ENCODE assay signal across 19 cellular contexts in the genomic region with DNA sequence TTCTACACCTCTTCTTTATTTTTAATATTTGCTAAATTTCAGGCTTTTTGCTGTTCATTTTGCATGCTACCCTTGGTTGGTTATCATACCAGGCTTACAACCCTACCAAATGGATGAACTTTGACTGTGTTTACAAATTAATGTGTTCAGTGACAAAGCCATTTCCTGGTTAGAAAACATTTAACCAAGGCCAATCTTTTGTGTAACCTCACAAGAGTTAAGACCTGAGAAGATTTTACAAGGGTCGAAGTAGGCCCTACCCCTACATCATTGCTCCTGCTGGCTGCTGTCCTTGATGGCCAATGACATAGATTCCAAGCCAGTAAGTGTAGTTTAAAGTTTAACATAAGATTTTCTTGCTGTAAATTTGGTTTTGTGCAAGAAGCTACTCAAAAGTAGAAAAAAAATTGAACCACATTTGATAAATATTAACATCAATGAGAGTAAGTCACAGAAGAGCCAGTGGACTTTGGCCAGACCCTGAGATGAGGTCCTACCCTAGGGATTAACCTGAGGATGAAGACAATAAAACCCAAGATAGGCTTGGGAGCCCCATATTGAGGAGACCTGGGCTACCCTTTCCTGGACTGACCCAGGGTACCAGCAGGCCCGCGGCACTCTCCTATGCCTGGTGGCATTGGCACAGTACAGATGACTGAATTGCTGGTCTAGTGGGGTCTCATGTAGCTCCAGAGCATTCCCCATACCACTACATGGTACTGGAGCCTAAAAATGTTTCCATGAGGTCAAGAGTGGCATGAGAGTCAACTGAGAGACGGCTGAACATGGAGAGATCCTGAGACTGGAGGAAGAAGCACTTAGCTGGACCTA. TPM values are rescaled to one million over a fixed set of nuclear protein-coding genes. Genes with fewer than 3 reads are reported as not detected.
DNase-seq lines count a peak whose midpoint lies in the region; ATAC-seq and TF ChIP-seq lines count a peak whose summit lies in the region.
"Had no signal": no experiment of that assay in that cellular context is flagged by ENCODE, and none has a peak within 500 bp of the region (broad histone marks: within the 10 kb centered on the region; RNA-seq: fewer than 3 reads in every experiment).

No MANE protein-coding gene starts in this region.

- H3K27ac ChIP-seq in hepatocyte (peak overlapping the region; percentile 61), substantia nigra (ENCODE audit: low read depth, low read length, poor library complexity, severe bottlenecking) (no peak overlapping the region)
- H3K27ac ChIP-seq: cardiac muscle cell, prostate gland, SJSA1 had no signal

- H3K36me3 ChIP-seq in Caco-2 (ENCODE audit: control insufficient read depth, insufficient read depth, low read length) (peaks cover 3% of the 10 kb centered on the region), hepatocyte (replicated peaks; ENCODE audit: insufficient read depth, low read depth) (no peaks in the 10 kb centered on the region)
- H3K36me3 ChIP-seq: cardiac muscle cell, prostate gland, SJSA1 had no signal

- no peaks in the 10 kb centered on the region for H3K27me3 Mint-ChIP-seq in Caco-2 (ENCODE audit: insufficient read depth, unreplicated experiment)

- H3K9me2 ChIP-seq in hepatocyte (replicated peaks; ENCODE audit: insufficient read depth), result no peaks in the 10 kb centered on the region

- TF ChIP-seq CTCF in Caco-2 (IDR thresholded peaks at IDR 0.05; ENCODE audit: insufficient read depth in 1 of 2, low read depth in 1 of 2, low read length in 1 of 2, severe bottlenecking in 1 of 2, unreplicated experiment in 1 of 2), result no peak
- TF ChIP-seq CTCF in hepatocyte (IDR thresholded peaks at IDR 0.05; ENCODE audit: poor library complexity), result no peak

- POLR2A ChIA-PET in Caco-2 (lab: Charles Lee), result interaction anchor here (1.2 kb wide), 1 partner anchor 27 kb away, joined by 10 read pairs; the partner anchor contains the start of gene AMACR

- H3K27me3 ChIP-seq in Caco-2 (replicated peaks; ENCODE audit: control insufficient read depth, insufficient read depth, low read length), result no peaks in the 10 kb centered on the region
- H3K27me3 ChIP-seq in hepatocyte, result no peaks in the 10 kb centered on the region
- H3K27me3 ChIP-seq: cardiac muscle cell, SJSA1 had no signal

- no peaks in the 10 kb centered on the region for H3K36me3 Mint-ChIP-seq in Caco-2 (ENCODE audit: insufficient read depth, unreplicated experiment)

- H3K4me1 Mint-ChIP-seq in Caco-2 (ENCODE audit: low read depth, unreplicated experiment), result peaks cover 35% of the 10 kb centered on the region

- no peak overlapping the region for H2AFZ ChIP-seq in hepatocyte

- peaks cover 73% of the 10 kb centered on the region for H3K4me1 ChIP-seq in Caco-2
- H3K4me1 ChIP-seq in hepatocyte (ENCODE audit: insufficient read depth), result peaks cover 4% of the 10 kb centered on the region
- H3K4me1 ChIP-seq: prostate gland, SJSA1 had no signal

- H3K4me3 Mint-ChIP-seq in Caco-2 (ENCODE audit: unreplicated experiment), result peak overlapping the region; percentile 5

- no peaks in the 10 kb centered on the region for H4K20me1 ChIP-seq in hepatocyte (ENCODE audit: insufficient read depth, poor library complexity, severe bottlenecking)

- H3K27ac Mint-ChIP-seq in Caco-2 (ENCODE audit: unreplicated experiment), result peak overlapping the region; percentile 26

- intact Hi-C loops in Caco-2 (cut with micrococcal nuclease; ENCODE audit: unreplicated experiment), result loop anchor here (2.0 kb wide), 2 partner anchors 24 to 34 kb away; no protein-coding TSS in a partner anchor

- no TSS peak for BruUV-seq in Caco-2 (replicated peaks; lab: Mats Ljungman, UMichigan)

- peak; percentile 77 for ATAC-seq in GM19438 (IDR thresholded peaks at IDR 0.05; ENCODE audit: low read depth, unreplicated experiment)
- peak; percentile 69 for ATAC-seq in HG03060 (IDR thresholded peaks at IDR 0.05; ENCODE audit: low read depth, unreplicated experiment)
- ATAC-seq in HG02885 (IDR thresholded peaks at IDR 0.05; ENCODE audit: poor library complexity, unreplicated experiment), result no peak
- ATAC-seq: left cardiac atrium had no signal

- 93% methylated on average over 4 of the region's 4 CpGs for WGBS in hepatocyte (ENCODE audit: low lambda C conversion rate, missing lambda C conversion rate)

- DNase-seq in Caco-2 (peak; percentile 23 to 69), hepatocyte (ENCODE audit: low spot score) (no peak), NCI-H1092 treated with DMSO at 0.1 percent for 48 hours (lab: John Stamatoyannopoulos, UW) (no peak), substantia nigra (lab: John Stamatoyannopoulos, UW) (no peak), HK-2 (ENCODE audit: unreplicated experiment) (no peak)
- DNase-seq: activated CD4-positive, alpha-beta T cell treated with anti-CD3 and anti-CD28 coated beads for 48 hours; effector CD4-positive, alpha-beta T cell; hypothalamus; KBM-7; left cardiac atrium; NCI-H1105 treated with DMSO at 0.1 percent for 48 hours; NCI-H345 had no signal

- H3K79me2 ChIP-seq in hepatocyte, result no peaks in the 10 kb centered on the region

- H3K9me3 ChIP-seq in Caco-2 (peaks cover 5% of the 10 kb centered on the region; the same call in 1 of the 2 replicates), hepatocyte (ENCODE audit: low read depth) (no peaks in the 10 kb centered on the region)
- H3K9me3 ChIP-seq: prostate gland, SJSA1 had no signal

- H3K9me3 Mint-ChIP-seq in Caco-2 (ENCODE audit: unreplicated experiment), result no peaks in the 10 kb centered on the region

- CTCF ChIA-PET in Caco-2 (lab: Charles Lee), result no interaction called here

- no peak overlapping the region for H3K4me3 ChIP-seq in Caco-2 (ENCODE audit: low read depth, low read length)
- no peak overlapping the region for H3K4me3 ChIP-seq in hepatocyte
- H3K4me3 ChIP-seq: cardiac muscle cell, prostate gland, SJSA1 had no signal

- H3K4me2 ChIP-seq in hepatocyte, result peak overlapping the region; percentile 39

RNA-seq across cellular contexts. Expression of gene C1QTNF3, which starts 8.3 kb away (rescaled TPM):
- total RNA-seq in Caco-2 (2022) (2.5 and 4.4 TPM in 2 replicates), hepatocyte (4.3 and 7.4 TPM in 2 replicates)
- polyA plus RNA-seq in hepatocyte, result 0.91 and 2.7 TPM in 2 replicates
- total RNA-seq: A172 had no signal

RNA-seq across cellular contexts. Expression of gene AMACR, which starts 26.9 kb away (rescaled TPM):
- total RNA-seq in Caco-2 (2022) (196 and 204 TPM in 2 replicates), hepatocyte (65.9 and 92.4 TPM in 2 replicates)
- polyA plus RNA-seq in hepatocyte, result 57.3 and 68.6 TPM in 2 replicates

RNA-seq across cellular contexts. Expression of gene SLC45A2, which starts 50.2 kb away (rescaled TPM):
- total RNA-seq in Caco-2 (2022) (0.91 and 1.1 TPM in 2 replicates), hepatocyte (1.4 TPM in 1 of 2 replicates, not detected in the other)
- 0.97 and 1.8 TPM in 2 replicates for polyA plus RNA-seq in hepatocyte
- total RNA-seq: A172, cardiac muscle cell, SJSA1 had no signal

Comparison
In these comparisons a context has a peak if more than half of its experiments do, and no peak if none do; other contexts are left out.
1. DNase-seq: peak in Caco-2 (2 of 2); none in hepatocyte (single experiment), NCI-H1092 treated with DMSO at 0.1 percent for 48 hours (single experiment), substantia nigra (0 of 49) and HK-2 (single experiment).